In genomic region chr4:17556498-17556897, GRCh38 we compare ENCODE assay signal across 1 cellular context.
TF ChIP-seq lines count a peak whose summit lies in the region.

No MANE protein-coding gene starts in this region.

TF ChIP-seq in HepG2, 621 proteins besides CTCF, POLR2A, EP300 and RAD21 (continued from another document):
- TF ChIP-seq ARID3A (IDR thresholded peaks at IDR 0.05; ENCODE audit: low read depth, low read length) (peak; percentile 79; the same call in 1 of the 2 replicates), ZNF24 (IDR thresholded peaks at IDR 0.05) (peak; percentile 79; the same call in 1 of the 2 replicates), NFIC (IDR thresholded peaks at IDR 0.05; ENCODE audit: low read length) (peak; percentile 73; the same call in 1 of the 2 replicates), PITX1 (CRISPR knock-in tag; IDR thresholded peaks at IDR 0.05) (peak; percentile 21; the same call in 1 of the 2 replicates), MED1 (CRISPR knock-in tag; IDR thresholded peaks at IDR 0.05) (peak; percentile 41; the same call in 1 of the 2 replicates), ZMYM4 (CRISPR knock-in tag; IDR thresholded peaks at IDR 0.05) (0 out of 2 replicates have a peak, but pooled peaks have one; percentile 19), ISL2 (CRISPR knock-in tag; IDR thresholded peaks at IDR 0.05) (peak; percentile 52; the same call in 1 of the 2 replicates), TBX3 (IDR thresholded peaks at IDR 0.05; ENCODE audit: borderline replicate concordance) (peak; percentile 36; the same call in 1 of the 2 replicates), HNF4G (IDR thresholded peaks at IDR 0.05; ENCODE audit: borderline replicate concordance, low read depth, low read length) (peak; percentile 69; the same call in 1 of the 2 replicates), HNF4G (CRISPR knock-in tag; IDR thresholded peaks at IDR 0.05; ENCODE audit: borderline replicate concordance, low read depth) (no peak), ZFP36L1 (CRISPR knock-in tag; IDR thresholded peaks at IDR 0.05) (peak; percentile 49; the same call in 1 of the 2 replicates), TCF7 (IDR thresholded peaks at IDR 0.05; ENCODE audit: low read depth) (peak; percentile 88), AHDC1 (CRISPR knock-in tag; IDR thresholded peaks at IDR 0.05; ENCODE audit: borderline replicate concordance) (peak; percentile 66; the same call in 1 of the 2 replicates), GATAD2A (CRISPR knock-in tag; IDR thresholded peaks at IDR 0.05) (peak; percentile 48; the same call in 1 of the 2 replicates), CREM (IDR thresholded peaks at IDR 0.05) (peak; percentile 66), CREM (CRISPR knock-in tag; IDR thresholded peaks at IDR 0.05) (no peak), HNF4A (CRISPR knock-in tag; IDR thresholded peaks at IDR 0.05) (peak; percentile 31; the same call in 1 of the 2 replicates)
- TF ChIP-seq, protein P1, sequence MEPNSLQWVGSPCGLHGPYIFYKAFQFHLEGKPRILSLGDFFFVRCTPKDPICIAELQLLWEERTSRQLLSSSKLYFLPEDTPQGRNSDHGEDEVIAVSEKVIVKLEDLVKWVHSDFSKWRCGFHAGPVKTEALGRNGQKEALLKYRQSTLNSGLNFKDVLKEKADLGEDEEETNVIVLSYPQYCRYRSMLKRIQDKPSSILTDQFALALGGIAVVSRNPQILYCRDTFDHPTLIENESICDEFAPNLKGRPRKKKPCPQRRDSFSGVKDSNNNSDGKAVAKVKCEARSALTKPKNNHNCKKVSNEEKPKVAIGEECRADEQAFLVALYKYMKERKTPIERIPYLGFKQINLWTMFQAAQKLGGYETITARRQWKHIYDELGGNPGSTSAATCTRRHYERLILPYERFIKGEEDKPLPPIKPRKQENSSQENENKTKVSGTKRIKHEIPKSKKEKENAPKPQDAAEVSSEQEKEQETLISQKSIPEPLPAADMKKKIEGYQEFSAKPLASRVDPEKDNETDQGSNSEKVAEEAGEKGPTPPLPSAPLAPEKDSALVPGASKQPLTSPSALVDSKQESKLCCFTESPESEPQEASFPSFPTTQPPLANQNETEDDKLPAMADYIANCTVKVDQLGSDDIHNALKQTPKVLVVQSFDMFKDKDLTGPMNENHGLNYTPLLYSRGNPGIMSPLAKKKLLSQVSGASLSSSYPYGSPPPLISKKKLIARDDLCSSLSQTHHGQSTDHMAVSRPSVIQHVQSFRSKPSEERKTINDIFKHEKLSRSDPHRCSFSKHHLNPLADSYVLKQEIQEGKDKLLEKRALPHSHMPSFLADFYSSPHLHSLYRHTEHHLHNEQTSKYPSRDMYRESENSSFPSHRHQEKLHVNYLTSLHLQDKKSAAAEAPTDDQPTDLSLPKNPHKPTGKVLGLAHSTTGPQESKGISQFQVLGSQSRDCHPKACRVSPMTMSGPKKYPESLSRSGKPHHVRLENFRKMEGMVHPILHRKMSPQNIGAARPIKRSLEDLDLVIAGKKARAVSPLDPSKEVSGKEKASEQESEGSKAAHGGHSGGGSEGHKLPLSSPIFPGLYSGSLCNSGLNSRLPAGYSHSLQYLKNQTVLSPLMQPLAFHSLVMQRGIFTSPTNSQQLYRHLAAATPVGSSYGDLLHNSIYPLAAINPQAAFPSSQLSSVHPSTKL (CRISPR knock-in tag; IDR thresholded peaks at IDR 0.05) = peak; percentile 44
- TF ChIP-seq, protein P2, sequence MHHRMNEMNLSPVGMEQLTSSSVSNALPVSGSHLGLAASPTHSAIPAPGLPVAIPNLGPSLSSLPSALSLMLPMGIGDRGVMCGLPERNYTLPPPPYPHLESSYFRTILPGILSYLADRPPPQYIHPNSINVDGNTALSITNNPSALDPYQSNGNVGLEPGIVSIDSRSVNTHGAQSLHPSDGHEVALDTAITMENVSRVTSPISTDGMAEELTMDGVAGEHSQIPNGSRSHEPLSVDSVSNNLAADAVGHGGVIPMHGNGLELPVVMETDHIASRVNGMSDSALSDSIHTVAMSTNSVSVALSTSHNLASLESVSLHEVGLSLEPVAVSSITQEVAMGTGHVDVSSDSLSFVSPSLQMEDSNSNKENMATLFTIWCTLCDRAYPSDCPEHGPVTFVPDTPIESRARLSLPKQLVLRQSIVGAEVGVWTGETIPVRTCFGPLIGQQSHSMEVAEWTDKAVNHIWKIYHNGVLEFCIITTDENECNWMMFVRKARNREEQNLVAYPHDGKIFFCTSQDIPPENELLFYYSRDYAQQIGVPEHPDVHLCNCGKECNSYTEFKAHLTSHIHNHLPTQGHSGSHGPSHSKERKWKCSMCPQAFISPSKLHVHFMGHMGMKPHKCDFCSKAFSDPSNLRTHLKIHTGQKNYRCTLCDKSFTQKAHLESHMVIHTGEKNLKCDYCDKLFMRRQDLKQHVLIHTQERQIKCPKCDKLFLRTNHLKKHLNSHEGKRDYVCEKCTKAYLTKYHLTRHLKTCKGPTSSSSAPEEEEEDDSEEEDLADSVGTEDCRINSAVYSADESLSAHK (CRISPR knock-in tag; IDR thresholded peaks at IDR 0.05; ENCODE audit: borderline replicate concordance) = no peak
- TF ChIP-seq, protein P3, sequence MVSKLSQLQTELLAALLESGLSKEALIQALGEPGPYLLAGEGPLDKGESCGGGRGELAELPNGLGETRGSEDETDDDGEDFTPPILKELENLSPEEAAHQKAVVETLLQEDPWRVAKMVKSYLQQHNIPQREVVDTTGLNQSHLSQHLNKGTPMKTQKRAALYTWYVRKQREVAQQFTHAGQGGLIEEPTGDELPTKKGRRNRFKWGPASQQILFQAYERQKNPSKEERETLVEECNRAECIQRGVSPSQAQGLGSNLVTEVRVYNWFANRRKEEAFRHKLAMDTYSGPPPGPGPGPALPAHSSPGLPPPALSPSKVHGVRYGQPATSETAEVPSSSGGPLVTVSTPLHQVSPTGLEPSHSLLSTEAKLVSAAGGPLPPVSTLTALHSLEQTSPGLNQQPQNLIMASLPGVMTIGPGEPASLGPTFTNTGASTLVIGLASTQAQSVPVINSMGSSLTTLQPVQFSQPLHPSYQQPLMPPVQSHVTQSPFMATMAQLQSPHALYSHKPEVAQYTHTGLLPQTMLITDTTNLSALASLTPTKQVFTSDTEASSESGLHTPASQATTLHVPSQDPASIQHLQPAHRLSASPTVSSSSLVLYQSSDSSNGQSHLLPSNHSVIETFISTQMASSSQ (IDR thresholded peaks at IDR 0.05; ENCODE audit: low read depth) = no peak; the same call in 1 of the 2 replicates
- TF ChIP-seq, protein P3 (CRISPR knock-in tag; IDR thresholded peaks at IDR 0.05; ENCODE audit: borderline replicate concordance) = no peak
- TF ChIP-seq, protein P4, sequence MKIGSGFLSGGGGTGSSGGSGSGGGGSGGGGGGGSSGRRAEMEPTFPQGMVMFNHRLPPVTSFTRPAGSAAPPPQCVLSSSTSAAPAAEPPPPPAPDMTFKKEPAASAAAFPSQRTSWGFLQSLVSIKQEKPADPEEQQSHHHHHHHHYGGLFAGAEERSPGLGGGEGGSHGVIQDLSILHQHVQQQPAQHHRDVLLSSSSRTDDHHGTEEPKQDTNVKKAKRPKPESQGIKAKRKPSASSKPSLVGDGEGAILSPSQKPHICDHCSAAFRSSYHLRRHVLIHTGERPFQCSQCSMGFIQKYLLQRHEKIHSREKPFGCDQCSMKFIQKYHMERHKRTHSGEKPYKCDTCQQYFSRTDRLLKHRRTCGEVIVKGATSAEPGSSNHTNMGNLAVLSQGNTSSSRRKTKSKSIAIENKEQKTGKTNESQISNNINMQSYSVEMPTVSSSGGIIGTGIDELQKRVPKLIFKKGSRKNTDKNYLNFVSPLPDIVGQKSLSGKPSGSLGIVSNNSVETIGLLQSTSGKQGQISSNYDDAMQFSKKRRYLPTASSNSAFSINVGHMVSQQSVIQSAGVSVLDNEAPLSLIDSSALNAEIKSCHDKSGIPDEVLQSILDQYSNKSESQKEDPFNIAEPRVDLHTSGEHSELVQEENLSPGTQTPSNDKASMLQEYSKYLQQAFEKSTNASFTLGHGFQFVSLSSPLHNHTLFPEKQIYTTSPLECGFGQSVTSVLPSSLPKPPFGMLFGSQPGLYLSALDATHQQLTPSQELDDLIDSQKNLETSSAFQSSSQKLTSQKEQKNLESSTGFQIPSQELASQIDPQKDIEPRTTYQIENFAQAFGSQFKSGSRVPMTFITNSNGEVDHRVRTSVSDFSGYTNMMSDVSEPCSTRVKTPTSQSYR (CRISPR knock-in tag; IDR thresholded peaks at IDR 0.05; ENCODE audit: borderline replicate concordance) = peak; percentile 73; the same call in 1 of the 2 replicates
